ENCODE assay signal across 15 cellular contexts in the genomic region with DNA sequence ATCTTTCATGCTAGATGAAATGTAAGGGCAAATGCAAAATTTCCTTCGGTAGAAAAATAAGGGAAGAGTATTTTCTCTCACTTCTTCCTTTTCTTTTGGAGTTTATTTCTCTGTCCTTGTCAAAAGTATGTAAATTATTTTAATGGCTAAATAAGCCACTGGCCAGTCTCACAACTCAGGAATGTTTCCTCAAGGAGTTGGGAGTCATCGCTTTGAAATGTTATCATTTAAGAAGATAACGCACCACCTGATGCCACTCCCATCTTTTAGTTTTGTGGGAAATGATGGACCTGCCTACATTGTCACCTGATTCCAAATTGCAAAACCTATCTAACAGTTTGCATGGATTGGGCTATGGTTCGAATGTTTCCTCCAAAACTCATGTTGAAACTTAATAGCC. TPM values are rescaled to one million over a fixed set of nuclear protein-coding genes. Genes with fewer than 3 reads are reported as not detected.
DNase-seq lines count a peak whose midpoint lies in the region; ATAC-seq and TF ChIP-seq lines count a peak whose summit lies in the region.
"Had no signal": no experiment of that assay in that cellular context is flagged by ENCODE, and none has a peak within 500 bp of the region (broad histone marks: within the 10 kb centered on the region; RNA-seq: fewer than 3 reads in every experiment).

No MANE protein-coding gene starts in this region.

- H3K36me3 Mint-ChIP-seq in MCF 10A (ENCODE audit: insufficient read depth, unreplicated experiment) (no peaks in the 10 kb centered on the region), osteocyte (ENCODE audit: unreplicated experiment) (no peaks in the 10 kb centered on the region)

- intact Hi-C loops in mammary epithelial cell (cut with micrococcal nuclease) (no loop called here), MCF 10A (cut with micrococcal nuclease) (no loop called here)

- no peak overlapping the region for H3K27ac Mint-ChIP-seq in MCF 10A (ENCODE audit: low read depth, unreplicated experiment)
- no peak overlapping the region for H3K27ac Mint-ChIP-seq in osteocyte (ENCODE audit: unreplicated experiment)
- H3K27ac Mint-ChIP-seq: activated CD4-positive, alpha-beta T cell treated with anti-CD3 and anti-CD28 coated beads for 36 hours; dendritic cell treated with granulocyte-macrophage colony-stimulating factor and Interleukin-4, amounts not matched to agents 40 ng/mL and 50 ng/mL, for 4 days had no signal

- TF ChIP-seq CTCF in mammary epithelial cell (conservative IDR thresholded peaks at IDR 0.05 in 1 of 2, IDR thresholded peaks at IDR 0.05 in 1 of 2; ENCODE audit: extremely low read depth in 1 of 2, insufficient read depth in 1 of 2, low read depth in 1 of 2, low read length in 2 of 2) = no peak
- TF ChIP-seq CTCF in MCF 10A (IDR thresholded peaks at IDR 0.05; ENCODE audit: unreplicated experiment) = no peak
- TF ChIP-seq CTCF in GM13976 (IDR thresholded peaks at IDR 0.05; ENCODE audit: borderline replicate concordance, control extremely low read depth, extremely low read depth, insufficient read depth, missing control alignments) = no peak
- no peak for TF ChIP-seq CTCF in osteocyte (IDR thresholded peaks at IDR 0.05)
- TF ChIP-seq CTCF in GM20000 (IDR thresholded peaks at IDR 0.05; ENCODE audit: extremely low read depth, missing control alignments) = no peak

- CTCF ChIA-PET in mammary epithelial cell (lab: Charles Lee; ENCODE audit: low non-redundant PET) = no interaction called here
- CTCF ChIA-PET in MCF 10A (lab: Yijun Ruan, JAX) = no interaction called here

- H3K4me1 Mint-ChIP-seq in MCF 10A (ENCODE audit: insufficient read depth, unreplicated experiment) (no peaks in the 10 kb centered on the region), osteocyte (ENCODE audit: unreplicated experiment) (peaks cover 6% of the 10 kb centered on the region)

- POLR2A ChIA-PET in MCF 10A (lab: Yijun Ruan, JAX) = no interaction called here

- dilution Hi-C loops in mammary epithelial cell (cut with HindIII; ENCODE audit: low sequenced_read_pairs) = no loop called here

- H3K79me2 ChIP-seq in mammary epithelial cell (ENCODE audit: insufficient read depth, low read length) = no peaks in the 10 kb centered on the region

- no peak overlapping the region for H2AFZ ChIP-seq in mammary epithelial cell (ENCODE audit: low read depth, low read length)

- H3K36me3 ChIP-seq in mammary epithelial cell (ENCODE audit: insufficient read depth, low read length) (no peaks in the 10 kb centered on the region), iPS DF 6.9 (ENCODE audit: control insufficient read depth, insufficient read depth, low read length) (no peaks in the 10 kb centered on the region)
- H3K36me3 ChIP-seq: heart right ventricle had no signal

- no peaks in the 10 kb centered on the region for H4K20me1 ChIP-seq in mammary epithelial cell (ENCODE audit: insufficient read depth, low read length)

- H3K4me3 ChIP-seq in mammary epithelial cell (replicated peaks in 1 of 3; ENCODE audit: insufficient read depth in 1 of 3, low read depth in 2 of 3, low read length in 3 of 3) = no peak overlapping the region
- no peak overlapping the region for H3K4me3 ChIP-seq in iPS DF 6.9 (ENCODE audit: low read length)
- H3K4me3 ChIP-seq: heart right ventricle had no signal

- H3K9ac ChIP-seq in mammary epithelial cell (ENCODE audit: insufficient read depth, low read length) = no peak overlapping the region

- H3K27me3 Mint-ChIP-seq in MCF 10A (ENCODE audit: insufficient read depth, unreplicated experiment) (peaks cover 14% of the 10 kb centered on the region), osteocyte (ENCODE audit: unreplicated experiment) (peaks cover 2% of the 10 kb centered on the region)
- H3K27me3 Mint-ChIP-seq: dendritic cell treated with granulocyte-macrophage colony-stimulating factor and Interleukin-4, amounts not matched to agents 40 ng/mL and 50 ng/mL, for 4 days had no signal

- no peaks in the 10 kb centered on the region for H3K9me3 ChIP-seq in mammary epithelial cell (replicated peaks; ENCODE audit: insufficient read depth, low read length)
- no peaks in the 10 kb centered on the region for H3K9me3 ChIP-seq in iPS DF 6.9 (ENCODE audit: control insufficient read depth, insufficient read depth, low read length)

- H3K4me2 ChIP-seq in mammary epithelial cell (ENCODE audit: insufficient read depth, low read depth, low read length) = no peak overlapping the region

- 62% methylated on average over 4 of the region's 4 CpGs for WGBS in mammary epithelial cell (ENCODE audit: low coverage, missing lambda C conversion rate)
- WGBS in iPS DF 6.9 (ENCODE audit: insufficient coverage, insufficient read length) = no CpG with 5 or more reads among the region's 4 CpGs

- H3K9me3 Mint-ChIP-seq in MCF 10A (ENCODE audit: unreplicated experiment) (no peaks in the 10 kb centered on the region), osteocyte (ENCODE audit: unreplicated experiment) (no peaks in the 10 kb centered on the region)
- H3K9me3 Mint-ChIP-seq: dendritic cell treated with granulocyte-macrophage colony-stimulating factor and Interleukin-4, amounts not matched to agents 40 ng/mL and 50 ng/mL, for 4 days had no signal

- no peak for ATAC-seq in GM18868 (IDR thresholded peaks at IDR 0.05; ENCODE audit: unreplicated experiment)
- ATAC-seq: activated CD4-positive, alpha-beta T cell treated with anti-CD3 and anti-CD28 coated beads for 36 hours; heart right ventricle had no signal

- BruUV-seq in mammary epithelial cell (replicated peaks; lab: Mats Ljungman, UMichigan) (no TSS peak), MCF 10A (replicated peaks; lab: Mats Ljungman, UMichigan) (no TSS peak)

- DNase-seq in mammary epithelial cell = peak; percentile 25
- DNase-seq in MCF 10A (ENCODE audit: unreplicated experiment) = no peak
- DNase-seq in amniotic stem cell (lab: John Stamatoyannopoulos, UW) = peak; percentile 25
- DNase-seq in iPS DF 6.9 (ENCODE audit: low read depth, low spot score) = no peak
- DNase-seq in GM13976 (ENCODE audit: low spot score) = no peak
- no peak for DNase-seq in osteocyte (ENCODE audit: extremely low spot score, unreplicated experiment)
- no peak for DNase-seq in GM20000 (ENCODE audit: low spot score)
- DNase-seq: activated CD4-positive, alpha-beta T cell treated with anti-CD3 and anti-CD28 coated beads for 36 hours; activated effector memory CD4-positive, alpha-beta T cell treated with Interleukin-2 at 50 U/mL for 16 hours; heart right ventricle; Karpas-422; NCI-H446 had no signal

- H3K27ac ChIP-seq in mammary epithelial cell (ENCODE audit: insufficient read depth, low read depth, low read length) = no peak overlapping the region
- peak overlapping the region; percentile 75 for H3K27ac ChIP-seq in iPS DF 6.9 (ENCODE audit: low read length)
- H3K27ac ChIP-seq: 22Rv1, heart right ventricle had no signal

- H3K4me1 ChIP-seq in mammary epithelial cell (ENCODE audit: insufficient read depth, low read length) = peaks cover 4% of the 10 kb centered on the region
- H3K4me1 ChIP-seq in iPS DF 6.9 (ENCODE audit: control insufficient read depth, insufficient read depth, low read length) = peaks cover 7% of the 10 kb centered on the region; the same call in 1 of the 2 replicates

- in situ Hi-C loops in mammary epithelial cell (cut with MboI; ENCODE audit: low sequenced_read_pairs in 2 of 2) (no loop called here), GM13976 (cut with MboI; ENCODE audit: low sequenced_read_pairs, unreplicated experiment) (no loop called here)

- H3K27me3 ChIP-seq in mammary epithelial cell (ENCODE audit: insufficient read depth, low read length) = no peaks in the 10 kb centered on the region
- no peaks in the 10 kb centered on the region for H3K27me3 ChIP-seq in iPS DF 6.9 (ENCODE audit: control insufficient read depth, insufficient read depth, low read length)
- H3K27me3 ChIP-seq: heart right ventricle had no signal

- no peak overlapping the region for H3K4me3 Mint-ChIP-seq in MCF 10A (ENCODE audit: unreplicated experiment)
- no peak overlapping the region for H3K4me3 Mint-ChIP-seq in osteocyte (ENCODE audit: unreplicated experiment)
- H3K4me3 Mint-ChIP-seq: activated CD4-positive, alpha-beta T cell treated with anti-CD3 and anti-CD28 coated beads for 36 hours; dendritic cell treated with granulocyte-macrophage colony-stimulating factor and Interleukin-4, amounts not matched to agents 40 ng/mL and 50 ng/mL, for 4 days had no signal

RNA-seq across cellular contexts. Expression of a gene that starts 32.5 kb away (rescaled TPM):
- total RNA-seq in mammary epithelial cell (10 to 100 TPM; 19.0 to 34.0 TPM), MCF 10A (2022) (47.5 and 49.1 TPM in 2 replicates), osteocyte (36.2 and 39.6 TPM in 2 replicates)
- 9.7 TPM for polyA plus RNA-seq in mammary epithelial cell
- 31.6 TPM for polyA minus RNA-seq in mammary epithelial cell

Comparison
In these comparisons a context has a peak if more than half of its experiments do, and no peak if none do; other contexts are left out.
1. DNase-seq: peak in mammary epithelial cell (single experiment) and amniotic stem cell (single experiment); none in MCF 10A (single experiment), iPS DF 6.9 (single experiment), GM13976 (single experiment), osteocyte (single experiment) and GM20000 (single experiment).